Comparison of ENCODE assay signal across 8 cellular contexts in the genomic region with DNA sequence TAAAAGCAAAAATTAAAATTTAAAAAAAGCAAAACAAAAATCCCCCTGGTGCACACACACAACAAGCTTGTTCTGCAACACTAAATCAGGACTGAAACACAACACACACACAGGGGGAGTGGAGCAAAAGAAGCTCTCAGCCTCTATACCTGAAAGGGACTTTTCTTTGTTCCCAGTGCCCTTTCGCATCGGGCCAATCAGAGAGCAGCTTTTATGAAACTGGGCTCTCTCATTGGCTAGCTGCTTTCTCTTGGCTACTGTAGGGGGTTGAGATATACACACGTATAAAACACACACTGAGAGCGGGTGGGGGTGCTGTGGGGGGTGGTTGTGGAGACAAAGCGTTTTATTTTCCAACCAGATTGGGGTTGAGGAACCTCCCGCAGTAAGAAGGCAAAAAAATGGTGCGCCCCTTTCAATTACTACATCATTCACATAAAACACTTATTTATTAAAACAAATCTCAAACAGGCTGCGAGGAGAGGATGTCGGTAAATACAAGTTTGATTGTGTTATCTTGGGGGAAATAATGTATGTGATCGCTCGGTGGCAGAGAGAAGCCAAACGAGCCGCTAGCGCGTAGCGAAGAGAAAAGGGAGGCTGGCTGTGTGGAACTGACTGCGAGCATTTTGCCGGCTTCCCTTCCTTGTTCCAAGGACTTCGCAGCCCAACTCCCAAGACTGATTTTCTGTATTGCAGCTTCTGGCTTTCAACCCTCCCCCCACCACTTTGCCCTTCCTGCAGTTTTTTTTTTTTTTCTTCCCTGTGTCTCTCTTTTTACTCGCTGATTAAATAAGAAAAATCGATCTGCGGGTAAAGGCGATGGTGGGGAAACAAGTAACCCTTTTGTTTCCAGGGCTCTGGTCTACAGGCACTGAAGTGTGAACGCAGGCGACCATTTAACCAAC. TPM values are rescaled to one million over a fixed set of nuclear protein-coding genes. Genes with fewer than 3 reads are reported as not detected.
DNase-seq lines count a peak whose midpoint lies in the region; ATAC-seq and TF ChIP-seq lines count a peak whose summit lies in the region.

No MANE protein-coding gene starts in this region.

- H3K27ac Mint-ChIP-seq in activated B cell treated with CpG ODN at 0.5 μM for 24 hours: no peak overlapping the region
- no peak overlapping the region for H3K27ac Mint-ChIP-seq in naive thymus-derived CD4-positive, alpha-beta T cell

- POLR2A ChIA-PET in activated B cell treated with CpG ODN at 0.5 μM for 24 hours (lab: Charles Lee): interaction anchor here (0.5 to 5.0 kb wide), 48 partner anchors 12 to 1659 kb away, joined by 3 to 99 read pairs (median 8); partner anchors contain the start of gene CEP120
- POLR2A ChIA-PET in naive thymus-derived CD4-positive, alpha-beta T cell (lab: Charles Lee): no interaction called here

- H3K4me3 Mint-ChIP-seq in activated B cell treated with CpG ODN at 0.5 μM for 24 hours: no peak overlapping the region
- peak overlapping the region in 9 of 10 donors; percentile 25 to 70 (median 61) for H3K4me3 Mint-ChIP-seq in naive thymus-derived CD4-positive, alpha-beta T cell

- peaks cover 0 to 4% (median 0%) of the 10 kb centered on the region in 11 experiments; a peak in 3 of 22 replicates for H4K20me1 ChIP-seq in BLaER1 treated with 17β-estradiol and CSF1 and Interleukin-3, amounts not matched to agents 10 nM and 100 nM

- ATAC-seq in GM18873 (IDR thresholded peaks at IDR 0.05; ENCODE audit: low FRiP score, unreplicated experiment) (peak; percentile 86), HG03060 (IDR thresholded peaks at IDR 0.05; ENCODE audit: low read depth, unreplicated experiment) (peak; percentile 80), activated B cell treated with CpG ODN at 0.5 μM for 24 hours (ENCODE audit: low read depth) (peak; percentile 71), foreskin keratinocyte (peak; percentile 89)
- peak; percentile 73 for ATAC-seq in naive thymus-derived CD4-positive, alpha-beta T cell

- intact Hi-C loops in activated B cell treated with CpG ODN at 0.5 μM for 24 hours (cut with micrococcal nuclease): loop anchor here (1.0 to 5.0 kb wide), 18 partner anchors 44 to 1086 kb away; no protein-coding TSS in a partner anchor
- intact Hi-C loops in naive thymus-derived CD4-positive, alpha-beta T cell (cut with micrococcal nuclease): loop anchor here in 1 of 2 donors (10.0 kb wide), 1 partner anchor 104 kb away; no protein-coding TSS in a partner anchor

- no peaks in the 10 kb centered on the region for H3K9me3 Mint-ChIP-seq in activated B cell treated with CpG ODN at 0.5 μM for 24 hours
- H3K9me3 Mint-ChIP-seq in naive thymus-derived CD4-positive, alpha-beta T cell: peaks cover 0 to 14% (median 2%) of the 10 kb centered on the region in 11 donors

- no peaks in the 10 kb centered on the region for H3K27me3 Mint-ChIP-seq in activated B cell treated with CpG ODN at 0.5 μM for 24 hours
- H3K27me3 Mint-ChIP-seq in naive thymus-derived CD4-positive, alpha-beta T cell: peaks cover 13 to 59% (median 22%) of the 10 kb centered on the region in 5 donors

- H3K36me3 Mint-ChIP-seq in activated B cell treated with CpG ODN at 0.5 μM for 24 hours (ENCODE audit: low read depth): peaks cover 18% of the 10 kb centered on the region
- H3K36me3 Mint-ChIP-seq in naive thymus-derived CD4-positive, alpha-beta T cell: no peaks in the 10 kb centered on the region

- peak overlapping the region; percentile 43 to 92 (median 88); a peak in 21 of 22 replicates for H3K27ac ChIP-seq in BLaER1 treated with 17β-estradiol and CSF1 and Interleukin-3, amounts not matched to agents 10 nM and 100 nM
- peak overlapping the region; percentile 84 for H3K27ac ChIP-seq in foreskin keratinocyte
- no peak overlapping the region for H3K27ac ChIP-seq in naive thymus-derived CD4-positive, alpha-beta T cell (ENCODE audit: low read depth, low read length)

- CTCF ChIA-PET in activated B cell treated with CpG ODN at 0.5 μM for 24 hours (lab: Charles Lee): interaction anchor here (0.6 to 2.1 kb wide), 16 partner anchors 25 to 1086 kb away, joined by 3 to 10 read pairs (median 4); no protein-coding TSS in a partner anchor
- CTCF ChIA-PET in naive thymus-derived CD4-positive, alpha-beta T cell (lab: Charles Lee): no interaction called here

- TF ChIP-seq CTCF in activated B cell treated with CpG ODN at 0.5 μM for 24 hours (IDR thresholded peaks at IDR 0.05) (no peak), foreskin keratinocyte (conservative IDR thresholded peaks at IDR 0.05) (no peak)

- DNase-seq in NCI-H2081 treated with DMSO at 0.1 percent for 48 hours (lab: John Stamatoyannopoulos, UW) (peak; percentile 97), activated B cell treated with CpG ODN at 0.5 μM for 24 hours (peak; percentile 37), foreskin keratinocyte (peak; percentile 85 to 92), OCI-M2 (lab: John Stamatoyannopoulos, UW; ENCODE audit: unreplicated experiment) (no peak)
- no peak for DNase-seq in naive thymus-derived CD4-positive, alpha-beta T cell

- H3K36me3 ChIP-seq in BLaER1 treated with 17β-estradiol and CSF1 and Interleukin-3, amounts not matched to agents 10 nM and 100 nM: peaks cover 0 to 9% (median 0%) of the 10 kb centered on the region in 11 experiments; a peak in 2 of 22 replicates
- no peaks in the 10 kb centered on the region for H3K36me3 ChIP-seq in naive thymus-derived CD4-positive, alpha-beta T cell (ENCODE audit: control insufficient read depth in 2 of 3, insufficient read depth in 3 of 3, low read length in 3 of 3)

- H3K9ac ChIP-seq in BLaER1 treated with 17β-estradiol and CSF1 and Interleukin-3, amounts not matched to agents 10 nM and 100 nM: peak overlapping the region; percentile 68 to 90 (median 86); a peak in 21 of 22 replicates

- H3K4me3 ChIP-seq in BLaER1 treated with 17β-estradiol and CSF1 and Interleukin-3, amounts not matched to agents 10 nM and 100 nM: peak overlapping the region; percentile 60 to 98 (median 76)
- no peak overlapping the region for H3K4me3 ChIP-seq in naive thymus-derived CD4-positive, alpha-beta T cell (ENCODE audit: low read length)

- peaks cover 0 to 16% (median 0%) of the 10 kb centered on the region in 11 experiments; a peak in 6 of 22 replicates for H3K9me3 ChIP-seq in BLaER1 treated with 17β-estradiol and CSF1 and Interleukin-3, amounts not matched to agents 10 nM and 100 nM (replicated peaks in 1 of 11)
- no peaks in the 10 kb centered on the region for H3K9me3 ChIP-seq in naive thymus-derived CD4-positive, alpha-beta T cell (ENCODE audit: control insufficient read depth in 2 of 3, low read length in 3 of 3)

- H3K27me3 ChIP-seq in BLaER1 treated with 17β-estradiol and CSF1 and Interleukin-3, amounts not matched to agents 10 nM and 100 nM: peaks cover 0 to 12% (median 0%) of the 10 kb centered on the region in 11 experiments; a peak in 3 of 22 replicates
- no peaks in the 10 kb centered on the region for H3K27me3 ChIP-seq in foreskin keratinocyte
- H3K27me3 ChIP-seq in naive thymus-derived CD4-positive, alpha-beta T cell (ENCODE audit: control insufficient read depth in 2 of 2, insufficient read depth in 2 of 2, low read length in 2 of 2): peaks cover 0 to 19% of the 10 kb centered on the region in 2 donors

- peaks cover 17% of the 10 kb centered on the region for H3K4me1 Mint-ChIP-seq in activated B cell treated with CpG ODN at 0.5 μM for 24 hours
- peaks cover 0 to 36% (median 34%) of the 10 kb centered on the region in 7 donors for H3K4me1 Mint-ChIP-seq in naive thymus-derived CD4-positive, alpha-beta T cell

- H3K4me1 ChIP-seq in BLaER1 treated with 17β-estradiol and CSF1 and Interleukin-3, amounts not matched to agents 10 nM and 100 nM: peaks cover 15 to 42% (median 29%) of the 10 kb centered on the region in 10 experiments
- peaks cover 8% of the 10 kb centered on the region for H3K4me1 ChIP-seq in foreskin keratinocyte
- peaks cover 0 to 6% of the 10 kb centered on the region in 2 donors for H3K4me1 ChIP-seq in naive thymus-derived CD4-positive, alpha-beta T cell (ENCODE audit: control insufficient read depth in 2 of 2, insufficient read depth in 2 of 2, low read length in 2 of 2)

- H3K4me2 ChIP-seq in BLaER1 treated with 17β-estradiol and CSF1 and Interleukin-3, amounts not matched to agents 10 nM and 100 nM: peak overlapping the region; percentile 92 to 100 (median 96)

RNA-seq across cellular contexts. Expression of gene ZNF608, which starts 2.5 kb away (rescaled TPM):
- total RNA-seq in activated B cell treated with CpG ODN at 0.5 μM for 24 hours (20.7 and 22.0 TPM in 2 replicates), foreskin keratinocyte (2.3 and 3.1 TPM in 2 replicates)
- 0.56 and 0.66 TPM in 2 replicates for polyA plus RNA-seq in foreskin keratinocyte
- 1 to 10 TPM in 1 of 5 experiments, under 1 TPM in 1, not detected in 3; 0.90 to 1.5 TPM for total RNA-seq in naive thymus-derived CD4-positive, alpha-beta T cell
- polyA plus RNA-seq in naive thymus-derived CD4-positive, alpha-beta T cell: not detected

Comparison
In these comparisons a context has a peak if more than half of its experiments do, and no peak if none do; other contexts are left out.
1. DNase-seq: peak in NCI-H2081 treated with DMSO at 0.1 percent for 48 hours (single experiment), activated B cell treated with CpG ODN at 0.5 μM for 24 hours (single experiment) and foreskin keratinocyte (2 of 2); none in naive thymus-derived CD4-positive, alpha-beta T cell (0 of 9) and OCI-M2 (single experiment).
2. Peak in every context shown above with its lines, with median percentiles within 50 percentile points of each other: ATAC-seq.